ENCODE assay signal across 10 cellular contexts in the genomic region with DNA sequence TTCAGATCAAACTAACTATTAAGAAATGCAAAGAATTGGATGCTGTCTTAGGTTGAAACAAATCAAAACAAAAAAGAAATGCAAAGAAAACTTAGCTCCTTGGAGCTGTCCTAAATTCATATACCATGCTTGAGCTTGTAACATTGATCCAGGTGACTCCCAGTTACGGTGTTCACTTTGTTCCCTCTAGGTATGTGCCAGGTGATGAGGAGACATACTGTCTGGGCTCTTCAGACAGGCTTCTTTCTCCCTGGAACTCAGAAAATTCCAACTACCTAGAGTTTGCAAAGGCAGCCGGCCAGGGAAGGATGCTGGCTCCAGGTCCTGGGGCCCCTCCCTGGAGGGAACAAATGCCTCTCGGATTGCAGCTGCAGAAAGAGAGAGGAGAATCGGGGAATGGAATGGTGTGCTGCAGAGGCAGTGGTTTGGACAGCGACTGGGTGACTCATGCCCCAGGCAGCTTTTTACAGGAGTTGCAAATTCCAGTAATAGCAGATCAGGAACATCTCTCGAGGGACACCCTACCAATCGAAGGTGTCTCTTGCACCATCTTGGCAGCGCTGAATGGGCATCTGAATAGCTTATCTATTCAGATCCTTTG. TPM values are rescaled to one million over a fixed set of nuclear protein-coding genes. Genes with fewer than 3 reads are reported as not detected.
DNase-seq lines count a peak whose midpoint lies in the region; TF ChIP-seq lines count a peak whose summit lies in the region.
"Had no signal": no experiment of that assay in that cellular context is flagged by ENCODE, and none has a peak within 500 bp of the region (broad histone marks: within the 10 kb centered on the region; RNA-seq: fewer than 3 reads in every experiment).

No MANE protein-coding gene starts in this region.

- H2AFZ ChIP-seq in smooth muscle cell (ENCODE audit: low read depth), result no peak overlapping the region

- no peak overlapping the region for H3K27ac ChIP-seq in smooth muscle cell (ENCODE audit: low read depth)
- H3K27ac ChIP-seq: pancreas had no signal

- WGBS in smooth muscle cell (ENCODE audit: low lambda C conversion rate), result 15% methylated on average over 8 of the region's 8 CpGs

- peaks cover 8% of the 10 kb centered on the region for H3K27me3 ChIP-seq in smooth muscle cell (ENCODE audit: low read depth)
- H3K27me3 ChIP-seq: pancreas had no signal

- H3F3A ChIP-seq in smooth muscle cell (ENCODE audit: low read depth), result no peaks in the 10 kb centered on the region

- no peaks in the 10 kb centered on the region for H3K4me1 ChIP-seq in smooth muscle cell (ENCODE audit: low read depth)
- H3K4me1 ChIP-seq: pancreas had no signal

- H3K9me3 ChIP-seq in smooth muscle cell (replicated peaks; ENCODE audit: low read depth), result no peaks in the 10 kb centered on the region
- H3K9me3 ChIP-seq: pancreas had no signal

- DNase-seq in HCEC 1CT, result peak; percentile 62
- DNase-seq in SW480 (ENCODE audit: low spot score), result peak; percentile 78
- DNase-seq in fibroblast of villous mesenchyme (ENCODE audit: low read depth), result peak; percentile 52
- no peak for DNase-seq in smooth muscle cell (lab: John Stamatoyannopoulos, UW; ENCODE audit: unreplicated experiment)
- no peak for DNase-seq in NCI-H146 treated with DMSO at 0.1 percent for 48 hours (lab: John Stamatoyannopoulos, UW; ENCODE audit: unreplicated experiment)
- DNase-seq in cardiac septum (ENCODE audit: low spot score), result no peak
- no peak for DNase-seq in G401 (ENCODE audit: low spot score)
- DNase-seq: activated CD8-positive, alpha-beta memory T cell treated with anti-CD3 and anti-CD28 coated beads, Interleukin-2, amount 10 ng/mL, durations not matched to agents 7 days and 5 days; NCI-H1930; pancreas had no signal

- no peaks in the 10 kb centered on the region for H3K79me2 ChIP-seq in smooth muscle cell (ENCODE audit: low read depth)

- H3K4me3 ChIP-seq in fibroblast of villous mesenchyme (ENCODE audit: low read depth, low read length) (no peak overlapping the region), smooth muscle cell (no peak overlapping the region)
- H3K4me3 ChIP-seq: pancreas had no signal

- intact Hi-C loops in cardiac septum (cut with DNase I), result no loop called here

- H4K20me1 ChIP-seq in smooth muscle cell (ENCODE audit: low read depth), result no peaks in the 10 kb centered on the region

- in situ Hi-C loops in G401 (cut with HindIII; ENCODE audit: low sequenced_read_pairs), result no loop called here

- peak overlapping the region; percentile 54 for H3K4me2 ChIP-seq in smooth muscle cell

- H3K9ac ChIP-seq in smooth muscle cell (ENCODE audit: low read depth), result no peak overlapping the region

- TF ChIP-seq CTCF in fibroblast of villous mesenchyme (IDR thresholded peaks at IDR 0.05; ENCODE audit: insufficient read depth, low read depth, low read length) (no peak), smooth muscle cell (IDR thresholded peaks at IDR 0.05; ENCODE audit: borderline replicate concordance, insufficient read depth, poor library complexity, severe bottlenecking) (no peak)

- no peaks in the 10 kb centered on the region for H3K36me3 ChIP-seq in smooth muscle cell (ENCODE audit: low read depth)
- H3K36me3 ChIP-seq: pancreas had no signal

RNA-seq across cellular contexts. Expression of gene ASPHD2, which starts 12.3 kb away (rescaled TPM):
- total RNA-seq in fibroblast of villous mesenchyme, result 0.32 and 2.2 TPM in 2 replicates
- 2.4 and 4.5 TPM in 2 replicates for total RNA-seq in smooth muscle cell
- 3.7 and 5.3 TPM in 2 replicates for polyA plus RNA-seq in smooth muscle cell
- total RNA-seq in cardiac septum, result 0.32 TPM
- total RNA-seq in G401 (2014; rRNA removed; shearing (Covaris generic)), result 2.8 and 3.2 TPM in 2 replicates

Comparison
In these comparisons a context has a peak if more than half of its experiments do, and no peak if none do; other contexts are left out.
1. DNase-seq: peak in HCEC 1CT (single experiment), SW480 (single experiment) and fibroblast of villous mesenchyme (single experiment); none in smooth muscle cell (single experiment), NCI-H146 treated with DMSO at 0.1 percent for 48 hours (single experiment), cardiac septum (single experiment) and G401 (single experiment).